20 cellular contexts compared by ENCODE assay signal in genomic region chr4:53917719-53918118, GRCh38.
DNase-seq lines count a peak whose midpoint lies in the region; ATAC-seq and TF ChIP-seq lines count a peak whose summit lies in the region.
"Had no signal": no experiment of that assay in that cellular context is flagged by ENCODE, and none has a peak within 500 bp of the region (broad histone marks: within the 10 kb centered on the region; RNA-seq: fewer than 3 reads in every experiment).

No MANE protein-coding gene starts in this region.

- no peaks in the 10 kb centered on the region for H3K36me3 Mint-ChIP-seq in activated naive CD8-positive, alpha-beta T cell treated with anti-CD3 and anti-CD28 coated beads, Interleukin-2, amount 50 U/mL, for 24 hours (ENCODE audit: low read depth)
- H3K36me3 Mint-ChIP-seq in activated naive CD8-positive, alpha-beta T cell treated with anti-CD3 and anti-CD28 coated beads for 36 hours, result no peaks in the 10 kb centered on the region
- no peaks in the 10 kb centered on the region for H3K36me3 Mint-ChIP-seq in type B pancreatic cell
- no peaks in the 10 kb centered on the region for H3K36me3 Mint-ChIP-seq in HFFc6 (ENCODE audit: low read depth)
- H3K36me3 Mint-ChIP-seq in activated CD4-positive, alpha-beta T cell treated with anti-CD3 and anti-CD28 coated beads, Interleukin-2, amount 10 ng/mL, durations not matched to agents 24 days and 14 days (ENCODE audit: low read depth), result no peaks in the 10 kb centered on the region

- intact Hi-C loops in esophagus muscularis mucosa (cut with DNase I), result no loop called here
- intact Hi-C loops in activated CD4-positive, alpha-beta T cell treated with anti-CD3 and anti-CD28 coated beads, Interleukin-2, amount 10 ng/mL, durations not matched to agents 24 days and 14 days (cut with micrococcal nuclease), result no loop called here

- H3K27me3 Mint-ChIP-seq in activated naive CD8-positive, alpha-beta T cell treated with anti-CD3 and anti-CD28 coated beads, Interleukin-2, amount 50 U/mL, for 24 hours, result peaks cover 9% of the 10 kb centered on the region
- peaks cover 12% of the 10 kb centered on the region for H3K27me3 Mint-ChIP-seq in activated naive CD8-positive, alpha-beta T cell treated with anti-CD3 and anti-CD28 coated beads for 36 hours
- H3K27me3 Mint-ChIP-seq in type B pancreatic cell, result peaks cover 10% of the 10 kb centered on the region
- peaks cover 3% of the 10 kb centered on the region; the same call in 1 of the 2 replicates for H3K27me3 Mint-ChIP-seq in HFFc6 (ENCODE audit: insufficient read depth)
- H3K27me3 Mint-ChIP-seq in activated CD4-positive, alpha-beta T cell treated with anti-CD3 and anti-CD28 coated beads, Interleukin-2, amount 10 ng/mL, durations not matched to agents 24 days and 14 days, result peaks cover 10% of the 10 kb centered on the region

- TF ChIP-seq EP300 in esophagus muscularis mucosa (IDR thresholded peaks at IDR 0.05), result no peak

- CTCF ChIA-PET in RWPE1 (lab: Yijun Ruan, JAX), result no interaction called here

- peaks cover 0 to 18% (median 0%) of the 10 kb centered on the region in 4 donors for H3K27me3 ChIP-seq in esophagus muscularis mucosa
- H3K27me3 ChIP-seq: BE2C had no signal

- H3K27ac ChIP-seq in RWPE1 (no peak overlapping the region), esophagus muscularis mucosa (replicated peaks in 1 of 4) (no peak overlapping the region)
- H3K27ac ChIP-seq: sigmoid colon, upper lobe of right lung had no signal

- no peak overlapping the region for H3K4me3 ChIP-seq in esophagus muscularis mucosa
- H3K4me3 ChIP-seq: sigmoid colon, upper lobe of right lung had no signal

- ATAC-seq in activated naive CD8-positive, alpha-beta T cell treated with anti-CD3 and anti-CD28 coated beads, Interleukin-2, amount 50 U/mL, for 24 hours, result peak; percentile 34
- ATAC-seq: SK-N-SH treated with all-trans-retinoic acid at 6 μM for 48 hours, upper lobe of right lung had no signal

- no peaks in the 10 kb centered on the region for H3K9me3 Mint-ChIP-seq in activated naive CD8-positive, alpha-beta T cell treated with anti-CD3 and anti-CD28 coated beads, Interleukin-2, amount 50 U/mL, for 24 hours
- H3K9me3 Mint-ChIP-seq in activated naive CD8-positive, alpha-beta T cell treated with anti-CD3 and anti-CD28 coated beads for 36 hours, result no peaks in the 10 kb centered on the region
- H3K9me3 Mint-ChIP-seq in type B pancreatic cell (no peaks in the 10 kb centered on the region), HFFc6 (no peaks in the 10 kb centered on the region)
- no peaks in the 10 kb centered on the region for H3K9me3 Mint-ChIP-seq in activated CD4-positive, alpha-beta T cell treated with anti-CD3 and anti-CD28 coated beads, Interleukin-2, amount 10 ng/mL, durations not matched to agents 24 days and 14 days
- H3K9me3 Mint-ChIP-seq: endodermal cell had no signal

- no peak overlapping the region for H3K4me3 Mint-ChIP-seq in activated naive CD8-positive, alpha-beta T cell treated with anti-CD3 and anti-CD28 coated beads, Interleukin-2, amount 50 U/mL, for 24 hours
- H3K4me3 Mint-ChIP-seq in activated naive CD8-positive, alpha-beta T cell treated with anti-CD3 and anti-CD28 coated beads for 36 hours, result no peak overlapping the region
- H3K4me3 Mint-ChIP-seq in type B pancreatic cell, result peak overlapping the region; percentile 3
- no peak overlapping the region for H3K4me3 Mint-ChIP-seq in HFFc6
- H3K4me3 Mint-ChIP-seq in activated CD4-positive, alpha-beta T cell treated with anti-CD3 and anti-CD28 coated beads, Interleukin-2, amount 10 ng/mL, durations not matched to agents 24 days and 14 days, result no peak overlapping the region
- H3K4me3 Mint-ChIP-seq: endodermal cell had no signal

- TF ChIP-seq POLR2A in esophagus muscularis mucosa (IDR thresholded peaks at IDR 0.05; ENCODE audit: low read depth), result no peak

- no peak overlapping the region for H3K27ac Mint-ChIP-seq in activated naive CD8-positive, alpha-beta T cell treated with anti-CD3 and anti-CD28 coated beads, Interleukin-2, amount 50 U/mL, for 24 hours
- H3K27ac Mint-ChIP-seq in activated naive CD8-positive, alpha-beta T cell treated with anti-CD3 and anti-CD28 coated beads for 36 hours, result no peak overlapping the region
- H3K27ac Mint-ChIP-seq in type B pancreatic cell (peak overlapping the region; percentile 19), HFFc6 (no peak overlapping the region)
- H3K27ac Mint-ChIP-seq in activated CD4-positive, alpha-beta T cell treated with anti-CD3 and anti-CD28 coated beads, Interleukin-2, amount 10 ng/mL, durations not matched to agents 24 days and 14 days, result no peak overlapping the region
- H3K27ac Mint-ChIP-seq: endodermal cell had no signal

- 72% methylated on average over 2 of the region's 2 CpGs for WGBS in esophagus muscularis mucosa

- H3K4me1 Mint-ChIP-seq in activated naive CD8-positive, alpha-beta T cell treated with anti-CD3 and anti-CD28 coated beads, Interleukin-2, amount 50 U/mL, for 24 hours, result no peaks in the 10 kb centered on the region
- no peaks in the 10 kb centered on the region for H3K4me1 Mint-ChIP-seq in activated naive CD8-positive, alpha-beta T cell treated with anti-CD3 and anti-CD28 coated beads for 36 hours
- no peaks in the 10 kb centered on the region for H3K4me1 Mint-ChIP-seq in type B pancreatic cell (ENCODE audit: unreplicated experiment)
- peaks cover 75% of the 10 kb centered on the region for H3K4me1 Mint-ChIP-seq in HFFc6 (ENCODE audit: low read depth)
- no peaks in the 10 kb centered on the region for H3K4me1 Mint-ChIP-seq in activated CD4-positive, alpha-beta T cell treated with anti-CD3 and anti-CD28 coated beads, Interleukin-2, amount 10 ng/mL, durations not matched to agents 24 days and 14 days

- H3K36me3 ChIP-seq in esophagus muscularis mucosa, result no peaks in the 10 kb centered on the region
- H3K36me3 ChIP-seq: BE2C, sigmoid colon, upper lobe of right lung had no signal

- POLR2A ChIA-PET in RWPE1 (lab: Yijun Ruan, JAX; ENCODE audit: low non-redundant PET), result no interaction called here

- H3K9me3 ChIP-seq in esophagus muscularis mucosa, result no peaks in the 10 kb centered on the region
- H3K9me3 ChIP-seq: BE2C, sigmoid colon, upper lobe of right lung had no signal

- H3K4me1 ChIP-seq in esophagus muscularis mucosa, result no peaks in the 10 kb centered on the region
- H3K4me1 ChIP-seq: sigmoid colon had no signal

- TF ChIP-seq CTCF in RWPE1 (conservative IDR thresholded peaks at IDR 0.05; ENCODE audit: low read depth), result no peak
- TF ChIP-seq CTCF in esophagus muscularis mucosa (IDR thresholded peaks at IDR 0.05), result no peak
- no peak for TF ChIP-seq CTCF in type B pancreatic cell (conservative IDR thresholded peaks at IDR 0.05)
- no peak for TF ChIP-seq CTCF in HFFc6 (IDR thresholded peaks at IDR 0.05)

- no peak for DNase-seq in activated naive CD8-positive, alpha-beta T cell treated with anti-CD3 and anti-CD28 coated beads, Interleukin-2, amount 50 U/mL, for 24 hours
- no peak for DNase-seq in activated naive CD8-positive, alpha-beta T cell treated with anti-CD3 and anti-CD28 coated beads for 36 hours
- DNase-seq in RWPE1 (ENCODE audit: low spot score) (peak; percentile 81), esophagus muscularis mucosa (ENCODE audit: extremely low spot score) (peak; percentile 50), type B pancreatic cell (ENCODE audit: extremely low spot score, unreplicated experiment) (no peak), HFFc6 (no peak), NCI-H2029 treated with DMSO at 0.1 percent for 48 hours (lab: John Stamatoyannopoulos, UW) (no peak)
- no peak for DNase-seq in activated CD4-positive, alpha-beta T cell treated with anti-CD3 and anti-CD28 coated beads, Interleukin-2, amount 10 ng/mL, durations not matched to agents 24 days and 14 days
- DNase-seq: activated CD8-positive, alpha-beta memory T cell treated with anti-CD3 and anti-CD28 coated beads, Interleukin-2, amount 50 U/mL, for 48 hours; BE2C; COR-L47; endodermal cell; GOT3; NCI-H1048; NCI-H1930; NCI-H2227 treated with DMSO at 0.1 percent for 48 hours; sigmoid colon; stimulated activated CD8-positive, alpha-beta memory T cell treated with anti-CD3 and anti-CD28 coated beads, Interleukin-4, amount 100 ng/mL, for 48 hours; upper lobe of right lung had no signal

Comparison
In these comparisons a context has a peak if more than half of its experiments do, and no peak if none do; other contexts are left out.
1. DNase-seq: peak in RWPE1 (single experiment) and esophagus muscularis mucosa (single experiment); none in activated naive CD8-positive, alpha-beta T cell treated with anti-CD3 and anti-CD28 coated beads, Interleukin-2, amount 50 U/mL, for 24 hours (single experiment), activated naive CD8-positive, alpha-beta T cell treated with anti-CD3 and anti-CD28 coated beads for 36 hours (single experiment), type B pancreatic cell (single experiment), HFFc6 (single experiment), activated CD4-positive, alpha-beta T cell treated with anti-CD3 and anti-CD28 coated beads, Interleukin-2, amount 10 ng/mL, durations not matched to agents 24 days and 14 days (single experiment) and NCI-H2029 treated with DMSO at 0.1 percent for 48 hours (single experiment).